In the genomic region with DNA sequence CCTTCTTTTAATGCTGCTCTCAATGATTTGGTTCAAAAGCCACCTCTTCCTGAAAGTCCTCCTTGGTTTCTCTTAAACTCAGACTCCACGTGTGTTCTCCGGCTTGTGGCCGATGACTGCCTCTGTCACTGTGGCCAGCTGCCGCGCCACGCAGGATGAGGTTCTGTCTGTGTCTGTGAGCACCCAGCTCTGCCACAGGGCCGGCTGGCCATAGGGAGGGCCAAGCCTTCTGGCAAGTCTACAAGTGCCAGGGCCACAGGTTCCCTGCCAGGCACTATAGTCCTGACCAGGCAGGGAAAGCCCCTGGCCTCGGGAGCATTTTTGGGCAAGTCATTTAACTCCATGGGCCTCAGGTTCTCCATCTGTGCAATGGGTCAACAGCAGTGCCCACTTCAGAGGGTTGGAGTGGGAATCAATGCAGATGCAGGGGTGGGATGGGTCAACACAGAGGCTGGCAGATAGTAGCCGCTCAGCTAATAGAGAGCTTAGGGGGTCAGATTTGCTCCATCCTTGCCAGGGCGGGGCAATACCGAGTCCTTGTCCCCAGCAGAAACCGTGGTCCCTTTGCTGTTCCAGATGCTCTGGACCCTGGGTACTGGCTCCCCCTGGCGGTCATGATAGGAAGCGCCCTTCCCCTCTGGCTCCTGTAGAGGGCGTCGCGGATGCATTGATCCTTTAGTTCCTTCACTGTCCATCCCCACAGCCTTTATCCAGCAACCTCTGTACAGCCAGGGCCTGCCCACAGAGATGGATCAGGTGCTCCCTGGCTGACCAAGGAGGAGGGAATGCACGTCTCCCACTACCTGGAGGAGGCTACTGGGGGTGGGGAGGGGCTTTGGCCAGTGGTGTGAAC, we compare ENCODE assay signal across 8 cellular contexts. TPM values are rescaled to one million over a fixed set of nuclear protein-coding genes. Genes with fewer than 3 reads are reported as not detected.
DNase-seq lines count a peak whose midpoint lies in the region; ATAC-seq lines count a peak whose summit lies in the region.

No MANE protein-coding gene starts in this region.

- H3K23ac ChIP-seq in mesenchymal stem cell (ENCODE audit: low read length in 2 of 2): no peak overlapping the region

- H2BK120ac ChIP-seq in mesenchymal stem cell (ENCODE audit: low read depth, low read length): no peak overlapping the region

- H3K4me2 ChIP-seq in mesenchymal stem cell (ENCODE audit: low read length, poor library complexity, severe bottlenecking): no peak overlapping the region

- H3K4ac ChIP-seq in mesenchymal stem cell (ENCODE audit: low read depth in 1 of 2, low read length in 2 of 2): no peak overlapping the region

- 44% methylated on average over 18 of the region's 18 CpGs for WGBS in mesenchymal stem cell

- H3K27ac ChIP-seq in mesenchymal stem cell (ENCODE audit: low read length, poor library complexity, severe bottlenecking): no peak overlapping the region

- no peak overlapping the region for H2BK12ac ChIP-seq in mesenchymal stem cell (ENCODE audit: low read length in 2 of 2)

- H3K27ac Mint-ChIP-seq in activated CD4-positive, alpha-beta memory T cell treated with anti-CD3 and anti-CD28 coated beads, Interleukin-2, amount 10 ng/mL, durations not matched to agents 7 days and 5 days: peak overlapping the region; percentile 56

- no peak overlapping the region for H4K8ac ChIP-seq in mesenchymal stem cell (ENCODE audit: low read length)

- no peak overlapping the region for H2AFZ ChIP-seq in mesenchymal stem cell (ENCODE audit: low read depth, low read length)

- H3K27me3 Mint-ChIP-seq in activated CD4-positive, alpha-beta memory T cell treated with anti-CD3 and anti-CD28 coated beads, Interleukin-2, amount 10 ng/mL, durations not matched to agents 7 days and 5 days: no peaks in the 10 kb centered on the region

- no peaks in the 10 kb centered on the region for H3K27me3 ChIP-seq in mesenchymal stem cell (ENCODE audit: control insufficient read depth in 1 of 2, insufficient read depth in 1 of 2, low read length in 2 of 2)

- DNase-seq in DMS79 treated with DMSO at 0.1 percent for 48 hours (lab: John Stamatoyannopoulos, UW): peak; percentile 2
- DNase-seq in DMS79 (lab: John Stamatoyannopoulos, UW): no peak
- peak; percentile 86 for DNase-seq in NCI-H82 (lab: John Stamatoyannopoulos, UW)
- peak; percentile 92 for DNase-seq in activated CD4-positive, alpha-beta memory T cell treated with anti-CD3 and anti-CD28 coated beads, Interleukin-2, amount 10 ng/mL, durations not matched to agents 7 days and 5 days
- DNase-seq in effector CD8-positive, alpha-beta T cell (lab: John Stamatoyannopoulos, UW): peak; percentile 79
- peak; percentile 75 for DNase-seq in mesenchymal stem cell
- peak; percentile 57 to 70 for DNase-seq in stimulated activated CD8-positive, alpha-beta memory T cell treated with anti-CD3 and anti-CD28 coated beads, Interleukin-15, amount 100 ng/mL, for 4 hours (ENCODE audit: low read depth in 2 of 2)

- H3K4me3 Mint-ChIP-seq in activated CD4-positive, alpha-beta memory T cell treated with anti-CD3 and anti-CD28 coated beads, Interleukin-2, amount 10 ng/mL, durations not matched to agents 7 days and 5 days: no peak overlapping the region

- peak overlapping the region; percentile 7 for H2BK15ac ChIP-seq in mesenchymal stem cell (ENCODE audit: low read depth, poor library complexity, severe bottlenecking)

- H3K36me3 Mint-ChIP-seq in activated CD4-positive, alpha-beta memory T cell treated with anti-CD3 and anti-CD28 coated beads, Interleukin-2, amount 10 ng/mL, durations not matched to agents 7 days and 5 days (ENCODE audit: low read depth): no peaks in the 10 kb centered on the region

- peaks cover 39% of the 10 kb centered on the region for H3K4me1 Mint-ChIP-seq in activated CD4-positive, alpha-beta memory T cell treated with anti-CD3 and anti-CD28 coated beads, Interleukin-2, amount 10 ng/mL, durations not matched to agents 7 days and 5 days

- H3K9ac ChIP-seq in mesenchymal stem cell (ENCODE audit: low read length): no peak overlapping the region

- H2BK5ac ChIP-seq in mesenchymal stem cell (ENCODE audit: low read depth, low read length, poor library complexity, severe bottlenecking): no peak overlapping the region

- peaks cover 48% of the 10 kb centered on the region for H3K4me1 ChIP-seq in mesenchymal stem cell (ENCODE audit: control insufficient read depth, insufficient read depth, low read depth, low read length)

- peak; percentile 63 for ATAC-seq in HG03460 (IDR thresholded peaks at IDR 0.05; ENCODE audit: unreplicated experiment)

- no peak overlapping the region for H3K4me3 ChIP-seq in mesenchymal stem cell (ENCODE audit: insufficient read depth in 1 of 2, low read depth in 1 of 2, low read length in 2 of 2)

- H4K91ac ChIP-seq in mesenchymal stem cell (ENCODE audit: low read length): no peak overlapping the region

- peak overlapping the region; percentile 4 for H2AK5ac ChIP-seq in mesenchymal stem cell (ENCODE audit: low read length, severe bottlenecking)

- H3K14ac ChIP-seq in mesenchymal stem cell (ENCODE audit: low read length in 2 of 2): no peak overlapping the region

- H3K36me3 ChIP-seq in mesenchymal stem cell (ENCODE audit: control insufficient read depth in 1 of 2, insufficient read depth in 2 of 2, low read depth in 1 of 2, low read length in 2 of 2): peaks cover 14 to 74% of the 10 kb centered on the region in 2 experiments

- no peaks in the 10 kb centered on the region for H3K9me3 Mint-ChIP-seq in activated CD4-positive, alpha-beta memory T cell treated with anti-CD3 and anti-CD28 coated beads, Interleukin-2, amount 10 ng/mL, durations not matched to agents 7 days and 5 days

- CTCF ChIA-PET in activated CD4-positive, alpha-beta memory T cell treated with anti-CD3 and anti-CD28 coated beads, Interleukin-2, amount 10 ng/mL, durations not matched to agents 7 days and 5 days (lab: Charles Lee): interaction anchor here (0.5 to 7.6 kb wide), 26 partner anchors 11 to 250 kb away, joined by 3 to 189 read pairs (median 4); a partner anchor contains a TSS

- no peak overlapping the region for H3K18ac ChIP-seq in mesenchymal stem cell (ENCODE audit: low read depth in 1 of 2, low read length in 2 of 2)

- H3K79me1 ChIP-seq in mesenchymal stem cell (replicated peaks; ENCODE audit: low read length, poor library complexity, severe bottlenecking): peaks cover 25% of the 10 kb centered on the region

- POLR2A ChIA-PET in activated CD4-positive, alpha-beta memory T cell treated with anti-CD3 and anti-CD28 coated beads, Interleukin-2, amount 10 ng/mL, durations not matched to agents 7 days and 5 days (lab: Charles Lee): interaction anchor here (1.0 to 3.6 kb wide), 8 partner anchors 11 to 187 kb away, joined by 3 to 25 read pairs (median 8); a partner anchor contains a TSS

- no peaks in the 10 kb centered on the region for H3K9me3 ChIP-seq in mesenchymal stem cell (ENCODE audit: control insufficient read depth, low read length)

RNA-seq across cellular contexts. Expression of a gene that starts 19.3 kb away (rescaled TPM):
- not detected for total RNA-seq in activated CD4-positive, alpha-beta memory T cell treated with anti-CD3 and anti-CD28 coated beads, Interleukin-2, amount 10 ng/mL, durations not matched to agents 7 days and 5 days
- not detected for polyA plus RNA-seq in mesenchymal stem cell (2013, experiment 1 of 2)
- not detected for polyA plus RNA-seq in mesenchymal stem cell (2013, experiment 2 of 2)

RNA-seq across cellular contexts. Expression of a gene that starts 20.4 kb away (rescaled TPM):
- 1 to 10 TPM; 7.4 to 8.3 TPM for total RNA-seq in activated CD4-positive, alpha-beta memory T cell treated with anti-CD3 and anti-CD28 coated beads, Interleukin-2, amount 10 ng/mL, durations not matched to agents 7 days and 5 days
- polyA plus RNA-seq in mesenchymal stem cell (2013, experiment 1 of 2): 4.0 TPM
- polyA plus RNA-seq in mesenchymal stem cell (2013, experiment 2 of 2): 4.4 TPM

RNA-seq across cellular contexts. Expression of a gene that starts 45.8 kb away (rescaled TPM):
- not detected for total RNA-seq in activated CD4-positive, alpha-beta memory T cell treated with anti-CD3 and anti-CD28 coated beads, Interleukin-2, amount 10 ng/mL, durations not matched to agents 7 days and 5 days
- not detected for polyA plus RNA-seq in mesenchymal stem cell (2013, experiment 1 of 2)
- polyA plus RNA-seq in mesenchymal stem cell (2013, experiment 2 of 2): not detected
